In genomic region chr20:16707674-16708073, GRCh38 we compare ENCODE assay signal across 18 cellular contexts. TPM values are rescaled to one million over a fixed set of nuclear protein-coding genes. Genes with fewer than 3 reads are reported as not detected.
A peak's percentile ranks its signal among the peaks of the same experiment; 100 is the strongest.
DNase-seq lines count a peak whose midpoint lies in the region; ATAC-seq, FAIRE-seq and TF ChIP-seq lines count a peak whose summit lies in the region.
"Had no signal": no experiment of that assay in that cellular context is flagged by ENCODE, and none has a peak within 500 bp of the region (broad histone marks: within the 10 kb centered on the region; RNA-seq: fewer than 3 reads in every experiment).

No MANE protein-coding gene starts in this region.

- H3K27ac ChIP-seq in left ventricle myocardium inferior (replicated peaks): no peak overlapping the region
- H3K27ac ChIP-seq: GM23248, tibial nerve had no signal

- H3K4me3 ChIP-seq in bronchial epithelial cell (ENCODE audit: low read depth, low read length) (no peak overlapping the region), BE2C (ENCODE audit: low read depth, low read length) (no peak overlapping the region), left ventricle myocardium inferior (no peak overlapping the region)
- H3K4me3 ChIP-seq: GM23248, tibial nerve had no signal

- TF ChIP-seq CTCF in bronchial epithelial cell (IDR thresholded peaks at IDR 0.05; ENCODE audit: insufficient read depth, low read length, severe bottlenecking) (no peak), BE2C (IDR thresholded peaks at IDR 0.05; ENCODE audit: low read depth, low read length) (no peak), left ventricle myocardium inferior (IDR thresholded peaks at IDR 0.05; ENCODE audit: borderline replicate concordance) (no peak)

- H3K4me1 ChIP-seq in BE2C: no peaks in the 10 kb centered on the region
- no peaks in the 10 kb centered on the region for H3K4me1 ChIP-seq in left ventricle myocardium inferior

- H3K36me3 ChIP-seq in bronchial epithelial cell (ENCODE audit: control insufficient read depth, insufficient read depth, low read length) (no peaks in the 10 kb centered on the region), BE2C (no peaks in the 10 kb centered on the region), left ventricle myocardium inferior (no peaks in the 10 kb centered on the region)
- H3K36me3 ChIP-seq: tibial nerve had no signal

- ATAC-seq in GM18870 (IDR thresholded peaks at IDR 0.05; ENCODE audit: unreplicated experiment) (peak; percentile 43), GM21825 (IDR thresholded peaks at IDR 0.05; ENCODE audit: unreplicated experiment) (peak; percentile 59), HG03521 (IDR thresholded peaks at IDR 0.05; ENCODE audit: unreplicated experiment) (peak; percentile 56)

- peak; percentile 28 for DNase-seq in bronchial epithelial cell (ENCODE audit: low read depth)
- no peak for DNase-seq in activated effector memory CD4-positive, alpha-beta T cell treated with Interleukin-2 at 50 U/mL for 16 hours
- no peak for DNase-seq in BE2C
- DNase-seq in left ventricle myocardium inferior: no peak
- no peak for DNase-seq in SHP77 (lab: John Stamatoyannopoulos, UW)
- DNase-seq: activated CD4-positive, CD25-positive, alpha-beta regulatory T cell; activated T-cell treated with anti-CD3 and anti-CD28 coated beads for 4 hours; dermis blood vessel endothelial cell; GM23248; NCI-H1417 treated with DMSO at 0.1 percent for 48 hours; SK-N-SH had no signal

- intact Hi-C loops in left ventricle myocardium inferior (cut with micrococcal nuclease): no loop called here

- H3K27me3 ChIP-seq in bronchial epithelial cell (ENCODE audit: control insufficient read depth, insufficient read depth, low read length) (no peaks in the 10 kb centered on the region), BE2C (no peaks in the 10 kb centered on the region), left ventricle myocardium inferior (ENCODE audit: low read depth) (peaks cover 13% of the 10 kb centered on the region)
- H3K27me3 ChIP-seq: tibial nerve had no signal

- H3K9me3 ChIP-seq in BE2C (0 out of 2 replicates have a peak, but pooled peaks cover 5% of the 10 kb centered on the region), left ventricle myocardium inferior (replicated peaks) (no peaks in the 10 kb centered on the region)
- H3K9me3 ChIP-seq: SK-N-SH, tibial nerve had no signal

- no peak for FAIRE-seq in bronchial epithelial cell (lab: Jason Lieb, UNC)

RNA-seq across cellular contexts. Expression of gene SNRPB2, which starts 22.2 kb away (rescaled TPM):
- total RNA-seq in bronchial epithelial cell: 26.6 and 47.7 TPM in 2 replicates
- polyA plus RNA-seq in BE2C (2012; ENCODE audit: insufficient read depth, insufficient read length, low read depth): 144 TPM
- total RNA-seq in left ventricle myocardium inferior: 35.0 TPM

RNA-seq across cellular contexts. Expression of gene OTOR, which starts 40.5 kb away (rescaled TPM):
- total RNA-seq in bronchial epithelial cell: not detected in 2 replicates
- 0.42 TPM for polyA plus RNA-seq in BE2C (2012; ENCODE audit: insufficient read depth, insufficient read length, low read depth)
- not detected for total RNA-seq in left ventricle myocardium inferior
- total RNA-seq: dermis blood vessel endothelial cell, GM23248, mesenteric fat pad, osteocyte, tibial nerve had no signal
- polyA plus RNA-seq: CD14-positive monocyte, GM23248, SK-N-SH had no signal
